Comparison of ENCODE assay signal across 8 cellular contexts in the genomic region with DNA sequence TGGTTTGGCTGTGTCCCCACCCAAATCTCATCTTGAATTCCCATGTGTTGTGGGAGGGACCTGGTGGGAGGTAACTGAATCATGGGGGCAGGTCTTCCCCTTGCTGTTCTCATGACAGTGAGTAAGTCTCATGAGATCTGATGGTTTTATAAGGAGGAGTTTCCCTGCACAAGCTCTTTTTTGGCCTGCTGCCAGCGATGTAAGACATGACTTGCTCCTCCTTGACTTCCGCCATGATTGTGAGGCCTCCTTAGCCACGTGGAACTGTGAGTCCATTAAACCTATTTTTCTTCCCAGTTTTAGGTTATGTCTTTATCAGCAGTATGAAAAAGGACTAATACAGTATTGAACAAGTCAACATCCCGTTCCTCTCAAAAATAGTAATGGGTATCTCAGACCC.
DNase-seq lines count a peak whose midpoint lies in the region; ATAC-seq, FAIRE-seq and TF ChIP-seq lines count a peak whose summit lies in the region.
"Not testable (repeated sequence)": the region's sequence is repeated elsewhere in the genome, so short reads cannot be mapped to it uniquely, and the experiment has no call there.

No MANE protein-coding gene starts in this region.

- TF ChIP-seq POLR2A in K562 (conservative IDR thresholded peaks at IDR 0.05); erythroblast (IDR thresholded peaks at IDR 0.05; ENCODE audit: low read length): not testable (repeated sequence)

- not testable (repeated sequence) for H3K9me1 ChIP-seq in K562 (ENCODE audit: control insufficient read depth, insufficient read depth, low read length)

- peaks cover 49% of the 10 kb centered on the region for H3K4me1 Mint-ChIP-seq in Calu3 (ENCODE audit: low read depth, unreplicated experiment)

- H3K4me1 ChIP-seq in GM23248 (ENCODE audit: insufficient read depth); K562 (replicated peaks in 1 of 2; ENCODE audit: control insufficient read depth in 2 of 2, insufficient read depth in 2 of 2, low read length in 2 of 2): not testable (repeated sequence)

- TF ChIP-seq EP300 in K562 (IDR thresholded peaks at IDR 0.05; ENCODE audit: low read length) = not testable (repeated sequence)

- TF ChIP-seq RAD21 in K562 (CRISPR knock-in tag; conservative IDR thresholded peaks at IDR 0.05 in 1 of 2, IDR thresholded peaks at IDR 0.05 in 1 of 2) = not testable (repeated sequence)

- not testable (repeated sequence) for H3K27me3 ChIP-seq in GM23248 (replicated peaks; ENCODE audit: insufficient read depth); K562 (ENCODE audit: control insufficient read depth in 2 of 2, insufficient read depth in 2 of 2, low read length in 2 of 2)

- H3K9me3 Mint-ChIP-seq in Calu3 (ENCODE audit: low read depth, unreplicated experiment) = not testable (repeated sequence)

- not testable (repeated sequence) for H3K9me3 ChIP-seq in GM23248 (ENCODE audit: low read depth); K562 (replicated peaks; ENCODE audit: control insufficient read depth, insufficient read depth, low read depth, low read length)

- H2AFZ ChIP-seq in GM23248; K562 (ENCODE audit: low read depth, low read length): not testable (repeated sequence)

- not testable (repeated sequence) for H3K36me3 ChIP-seq in GM23248 (ENCODE audit: low read depth); K562 (ENCODE audit: control insufficient read depth, insufficient read depth, low read length)

- not testable (repeated sequence) for H4K20me1 ChIP-seq in GM23248 (ENCODE audit: insufficient read depth); K562 (replicated peaks; ENCODE audit: control insufficient read depth, insufficient read depth, low read length)

- H3K79me2 ChIP-seq in GM23248 (ENCODE audit: insufficient read depth) = peaks cover 93% of the 10 kb centered on the region
- H3K79me2 ChIP-seq in K562 (ENCODE audit: control insufficient read depth, insufficient read depth, low read length) = not testable (repeated sequence)

- not testable (repeated sequence) for FAIRE-seq in K562 (lab: Jason Lieb, UNC)

- in situ Hi-C loops in GM23248 (cut with MboI) = loop anchor here (10.0 kb wide), 1 partner anchor 106 kb away; no protein-coding TSS in a partner anchor
- in situ Hi-C loops in SK-MEL-5 (cut with HindIII; ENCODE audit: low pct_unique_long_range_greater_than_20kb, low sequenced_read_pairs); K562 (cut with MboI): not testable (repeated sequence)

- not testable (repeated sequence) for ATAC-seq in K562

- POLR2A ChIA-PET in K562 (lab: Yijun Ruan, JAX) = interaction anchor here (0.8 to 1.3 kb wide), 2 partner anchors 9 to 18 kb away, joined by 3 to 4 read pairs; no protein-coding TSS in a partner anchor

- H3K4me3 ChIP-seq in GM23248, K562: not testable (repeated sequence)

- CTCF ChIA-PET in Calu3 (lab: Charles Lee) (interaction anchor here (0.7 to 2.0 kb wide), 11 partner anchors 36 to 261 kb away, joined by 3 to 12 read pairs (median 3); no protein-coding TSS in a partner anchor), K562 (lab: Yijun Ruan, JAX; ENCODE audit: low intra/inter-chr PET ratio) (interaction anchor here (1.6 kb wide), 1 partner anchor 121 kb away, joined by 14 read pairs; no protein-coding TSS in a partner anchor)

- not testable (repeated sequence) for DNase-seq in Calu3
- DNase-seq in GM23248 = peak; percentile 39
- peak; percentile 17 for DNase-seq in NAMALWA (ENCODE audit: low spot score)
- DNase-seq in NCI-H69 (lab: John Stamatoyannopoulos, UW) = peak; percentile 39
- DNase-seq in SK-MEL-5 (ENCODE audit: low read depth, low spot score) = peak; percentile 56
- peak in 1 of 4 experiments; percentile 55 for DNase-seq in K562 (ENCODE audit: extremely low read depth in 1 of 4, low spot score in 3 of 4)
- peak; percentile 71 to 84 for DNase-seq in erythroblast (lab: John Stamatoyannopoulos, UW)
- peak; percentile 32 for DNase-seq in kidney tubule cell (ENCODE audit: low spot score)

- intact Hi-C loops in Calu3 (cut with micrococcal nuclease; ENCODE audit: unreplicated experiment); K562 (cut with micrococcal nuclease): not testable (repeated sequence)

- H3K36me3 Mint-ChIP-seq in Calu3 (ENCODE audit: insufficient read depth, unreplicated experiment) = peaks cover 29% of the 10 kb centered on the region

- H3F3A ChIP-seq in GM23248 (ENCODE audit: insufficient read depth) = not testable (repeated sequence)

- not testable (repeated sequence) for H3K27me3 Mint-ChIP-seq in Calu3 (ENCODE audit: unreplicated experiment)

- not testable (repeated sequence) for H3K4me3 Mint-ChIP-seq in Calu3 (ENCODE audit: low read depth, unreplicated experiment)

- not testable (repeated sequence) for BruUV-seq in Calu3 (replicated peaks; lab: Mats Ljungman, UMichigan); K562 (replicated peaks; lab: Mats Ljungman, UMichigan)

- 94 to 100% methylated on average over 4 of the region's 4 CpGs for WGBS in GM23248 (ENCODE audit: low coverage in 1 of 2, low lambda C conversion rate in 2 of 2, missing lambda C conversion rate in 2 of 2), 2 experiments
- WGBS in K562 (ENCODE audit: insufficient coverage, low coverage, missing lambda C conversion rate) = 71% methylated on average over 4 of the region's 4 CpGs

- H3K9ac ChIP-seq in GM23248; K562 (ENCODE audit: insufficient read depth in 1 of 2, low read depth in 2 of 2, low read length in 2 of 2): not testable (repeated sequence)

- H3K4me2 ChIP-seq in GM23248 (ENCODE audit: unreplicated experiment); K562 (ENCODE audit: insufficient read depth, low read length): not testable (repeated sequence)

- not testable (repeated sequence) for H3K27ac ChIP-seq in GM23248; K562 (ENCODE audit: extremely low read depth, low read depth, low read length)

- TF ChIP-seq CTCF in Calu3 (IDR thresholded peaks at IDR 0.05; ENCODE audit: unreplicated experiment); K562 (IDR thresholded peaks at IDR 0.05 in 2 of 3, conservative IDR thresholded peaks at IDR 0.05 in 1 of 3; ENCODE audit: insufficient read depth in 2 of 3, low read depth in 1 of 3, low read length in 3 of 3): not testable (repeated sequence)

- H3K27ac Mint-ChIP-seq in Calu3 (ENCODE audit: unreplicated experiment) = peak overlapping the region; percentile 70

- H3K9me2 ChIP-seq in GM23248 (ENCODE audit: insufficient read depth) = not testable (repeated sequence)

TF ChIP-seq in K562, 482 proteins besides CTCF, POLR2A, EP300 and RAD21 (continues in another document):
- TF ChIP-seq NFIX (CRISPR knock-in tag; IDR thresholded peaks at IDR 0.05; ENCODE audit: low read depth) (peak; percentile 78), TRIM24 (IDR thresholded peaks at IDR 0.05) (peak in 1 of 2 experiments; percentile 54; a peak in 2 of 4 replicates), SMAD1 (IDR thresholded peaks at IDR 0.05; ENCODE audit: low read depth, low read length, partially characterized antibody) (peak; percentile 39), EP400 (IDR thresholded peaks at IDR 0.05) (peak; percentile 28; the same call in 1 of the 2 replicates)
- TF ChIP-seq, protein P1, sequence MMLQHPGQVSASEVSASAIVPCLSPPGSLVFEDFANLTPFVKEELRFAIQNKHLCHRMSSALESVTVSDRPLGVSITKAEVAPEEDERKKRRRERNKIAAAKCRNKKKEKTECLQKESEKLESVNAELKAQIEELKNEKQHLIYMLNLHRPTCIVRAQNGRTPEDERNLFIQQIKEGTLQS (IDR thresholded peaks at IDR 0.05) = 0 out of 2 replicates have a peak, but pooled peaks have one; percentile 11
- TF ChIP-seq, protein P1 (CRISPR knock-in tag; conservative IDR thresholded peaks at IDR 0.05) = not testable (repeated sequence)
- TF ChIP-seq, protein P2, sequence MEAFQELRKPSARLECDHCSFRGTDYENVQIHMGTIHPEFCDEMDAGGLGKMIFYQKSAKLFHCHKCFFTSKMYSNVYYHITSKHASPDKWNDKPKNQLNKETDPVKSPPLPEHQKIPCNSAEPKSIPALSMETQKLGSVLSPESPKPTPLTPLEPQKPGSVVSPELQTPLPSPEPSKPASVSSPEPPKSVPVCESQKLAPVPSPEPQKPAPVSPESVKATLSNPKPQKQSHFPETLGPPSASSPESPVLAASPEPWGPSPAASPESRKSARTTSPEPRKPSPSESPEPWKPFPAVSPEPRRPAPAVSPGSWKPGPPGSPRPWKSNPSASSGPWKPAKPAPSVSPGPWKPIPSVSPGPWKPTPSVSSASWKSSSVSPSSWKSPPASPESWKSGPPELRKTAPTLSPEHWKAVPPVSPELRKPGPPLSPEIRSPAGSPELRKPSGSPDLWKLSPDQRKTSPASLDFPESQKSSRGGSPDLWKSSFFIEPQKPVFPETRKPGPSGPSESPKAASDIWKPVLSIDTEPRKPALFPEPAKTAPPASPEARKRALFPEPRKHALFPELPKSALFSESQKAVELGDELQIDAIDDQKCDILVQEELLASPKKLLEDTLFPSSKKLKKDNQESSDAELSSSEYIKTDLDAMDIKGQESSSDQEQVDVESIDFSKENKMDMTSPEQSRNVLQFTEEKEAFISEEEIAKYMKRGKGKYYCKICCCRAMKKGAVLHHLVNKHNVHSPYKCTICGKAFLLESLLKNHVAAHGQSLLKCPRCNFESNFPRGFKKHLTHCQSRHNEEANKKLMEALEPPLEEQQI (IDR thresholded peaks at IDR 0.05) = peak; percentile 86
- TF ChIP-seq, protein P3, sequence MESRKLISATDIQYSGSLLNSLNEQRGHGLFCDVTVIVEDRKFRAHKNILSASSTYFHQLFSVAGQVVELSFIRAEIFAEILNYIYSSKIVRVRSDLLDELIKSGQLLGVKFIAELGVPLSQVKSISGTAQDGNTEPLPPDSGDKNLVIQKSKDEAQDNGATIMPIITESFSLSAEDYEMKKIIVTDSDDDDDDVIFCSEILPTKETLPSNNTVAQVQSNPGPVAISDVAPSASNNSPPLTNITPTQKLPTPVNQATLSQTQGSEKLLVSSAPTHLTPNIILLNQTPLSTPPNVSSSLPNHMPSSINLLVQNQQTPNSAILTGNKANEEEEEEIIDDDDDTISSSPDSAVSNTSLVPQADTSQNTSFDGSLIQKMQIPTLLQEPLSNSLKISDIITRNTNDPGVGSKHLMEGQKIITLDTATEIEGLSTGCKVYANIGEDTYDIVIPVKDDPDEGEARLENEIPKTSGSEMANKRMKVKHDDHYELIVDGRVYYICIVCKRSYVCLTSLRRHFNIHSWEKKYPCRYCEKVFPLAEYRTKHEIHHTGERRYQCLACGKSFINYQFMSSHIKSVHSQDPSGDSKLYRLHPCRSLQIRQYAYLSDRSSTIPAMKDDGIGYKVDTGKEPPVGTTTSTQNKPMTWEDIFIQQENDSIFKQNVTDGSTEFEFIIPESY (CRISPR knock-in tag; IDR thresholded peaks at IDR 0.05) = 0 out of 2 replicates have a peak, but pooled peaks have one; percentile 9
